Comparison of ENCODE assay signal across 27 cellular contexts in genomic region chr2:81171447-81171846, GRCh38.
"Had no signal": no experiment of that assay in that cellular context is flagged by ENCODE, and none has a peak within 500 bp of the region (broad histone marks: within the 10 kb centered on the region; RNA-seq: fewer than 3 reads in every experiment).

No MANE protein-coding gene starts in this region.

- H3K4me3 ChIP-seq: stomach, suprapubic skin, testis, thoracic aorta, thyroid gland, tibial artery, tibial nerve, transverse colon, upper lobe of left lung, upper lobe of right lung, uterus, vagina had no signal

- H3K4me1 ChIP-seq: stomach, suprapubic skin, testis, thyroid gland, tibial artery, tibial nerve, transverse colon, upper lobe of left lung, upper lobe of right lung, uterus, vagina had no signal

- DNase-seq: stimulated activated CD4-positive, alpha-beta T cell treated with anti-CD3 and anti-CD28 coated beads, Interleukin-2, amount 100 ng/mL, for 48 hours; stimulated activated CD4-positive, alpha-beta T cell treated with anti-CD3 and anti-CD28 coated beads, Interleukin-4, amount 100 ng/mL, for 1 hour; stimulated activated CD4-positive, alpha-beta T cell treated with anti-CD3 and anti-CD28 coated beads, Interleukin-4, amount 100 ng/mL, for 24 hours; stimulated activated CD4-positive, alpha-beta T cell treated with anti-CD3 and anti-CD28 coated beads, Interleukin-4, amount 100 ng/mL, for 4 hours; stimulated activated CD8-positive, alpha-beta memory T cell treated with anti-CD3 and anti-CD28 coated beads, Interleukin-4, amount 100 ng/mL, for 48 hours; stimulated activated naive B cell treated with anti-CD40 and anti-IgM and Interleukin-4, amounts not matched to agents 10 μg/mL and 1 μg/mL and 100 μg/mL, for 72 hours; stimulated activated naive CD4-positive, alpha-beta T cell; stimulated activated naive CD4-positive, alpha-beta T cell treated with Interleukin-2 at 50 U/mL for 16 hours; stimulated activated naive CD8-positive, alpha-beta T cell treated with anti-CD3 and anti-CD28 coated beads, Interleukin-15, amount 100 ng/mL, for 72 hours; stimulated activated naive CD8-positive, alpha-beta T cell treated with anti-CD3 and anti-CD28 coated beads, Interleukin-15, Interleukin-2, amounts not matched to agents 100 U/mL and 50 U/mL, for 24 hours; stomach; substantia nigra; testis; thyroid gland; tibial artery; transverse colon; trophoblast cell; upper lobe of left lung; upper lobe of right lung; uterus had no signal

- H3K9me3 ChIP-seq: suprapubic skin, testis, thoracic aorta, thyroid gland, tibial artery, tibial nerve, transverse colon, upper lobe of left lung, upper lobe of right lung, uterus, vagina had no signal

- H3K36me3 ChIP-seq: stomach, suprapubic skin, thoracic aorta, thyroid gland, tibial artery, tibial nerve, transverse colon, upper lobe of left lung, upper lobe of right lung, uterus, vagina had no signal

- H3K27me3 ChIP-seq: stomach, suprapubic skin, testis, thyroid gland, tibial artery, tibial nerve, transverse colon, upper lobe of left lung, upper lobe of right lung, uterus, vagina had no signal

- H3K27ac ChIP-seq: stomach, suprapubic skin, testis, thoracic aorta, thyroid gland, tibial artery, tibial nerve, transverse colon, upper lobe of left lung, upper lobe of right lung, uterus, vagina had no signal

- ATAC-seq: stimulated activated effector memory CD8-positive, alpha-beta T cell treated with anti-CD3 and anti-CD28 coated beads, Interleukin-12 subunit alpha, Interleukin-12 subunit beta, amount 100 ng/mL, for 72 hours; stimulated activated memory B cell treated with anti-CD40 and anti-IgM and Interleukin-4, amounts not matched to agents 10 μg/mL and 1 μg/mL and 100 μg/mL, for 72 hours; stimulated activated naive B cell treated with anti-CD40 and anti-IgM and Interleukin-4, amounts not matched to agents 10 μg/mL and 1 μg/mL and 100 μg/mL, for 72 hours; stimulated activated naive CD8-positive, alpha-beta T cell treated with anti-CD3 and anti-CD28 coated beads, Interleukin-15, amount 100 ng/mL, for 72 hours; stimulated activated naive CD8-positive, alpha-beta T cell treated with anti-CD3 and anti-CD28 coated beads, Interleukin-15, Interleukin-2, amounts not matched to agents 100 U/mL and 50 U/mL, for 24 hours; upper lobe of right lung had no signal

- FAIRE-seq: urothelium cell line had no signal
